In the genomic region with DNA sequence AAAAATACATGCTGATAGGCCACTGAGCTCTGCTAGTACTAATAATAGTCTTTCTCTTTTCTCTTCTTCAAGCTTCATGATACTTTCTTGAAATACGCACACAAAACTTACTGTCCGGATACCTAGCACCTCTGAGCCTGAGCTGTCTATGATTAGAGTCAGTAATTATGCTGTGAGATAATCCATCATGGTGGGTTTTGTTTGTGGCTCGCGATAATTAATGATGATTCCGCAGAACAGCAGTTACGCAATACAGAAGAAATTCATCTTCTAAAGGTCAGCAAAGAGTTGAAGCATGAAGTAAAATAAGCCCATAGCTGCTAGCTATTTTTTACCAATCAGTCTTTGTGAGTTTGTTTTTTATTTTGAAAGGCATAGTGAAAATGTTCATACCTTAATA, we compare ENCODE assay signal across 31 cellular contexts.
"Had no signal": no experiment of that assay in that cellular context is flagged by ENCODE, and none has a peak within 500 bp of the region (broad histone marks: within the 10 kb centered on the region; RNA-seq: fewer than 3 reads in every experiment).

No MANE protein-coding gene starts in this region.

- H3K36me3 Mint-ChIP-seq: activated naive CD8-positive, alpha-beta T cell; immature natural killer cell had no signal

- H3K9me3 Mint-ChIP-seq: T-helper 1 cell treated with Interleukin-12 subunit alpha and Interleukin-12 subunit beta and Interleukin-4 antibody, amounts not matched to agents 30 μg/mL and 1 μg/mL, for 36 hours had no signal

- DNase-seq: activated CD4-positive, alpha-beta T cell treated with anti-CD3 and anti-CD28 coated beads for 48 hours; activated CD4-positive, alpha-beta T cell treated with anti-CD3 and anti-CD28 coated beads, Interleukin-2, amount 50 U/mL, for 48 hours; activated CD8-positive, alpha-beta memory T cell treated with anti-CD3 and anti-CD28 coated beads for 24 hours; activated effector memory CD4-positive, alpha-beta T cell treated with Interleukin-2 at 50 U/mL for 16 hours; activated naive CD4-positive, alpha-beta T cell treated with Interleukin-2 at 50 U/mL for 16 hours; aorta; body of pancreas; dermis blood vessel endothelial cell; effector CD4-positive, alpha-beta T cell; head of caudate nucleus; hippocampal formation; immature natural killer cell; left ventricle myocardium inferior; mesendoderm; nucleus accumbens; right cardiac atrium; spleen; stimulated activated naive CD4-positive, alpha-beta T cell; SW 1271; T-helper 9 cell; testis; trophoblast cell; uterus had no signal

- ATAC-seq: body of pancreas, right cardiac atrium had no signal

- H3K4me1 Mint-ChIP-seq: immature natural killer cell had no signal

- H3K9me3 ChIP-seq: body of pancreas, left ventricle myocardium inferior, spleen, testis, uterus had no signal

- FAIRE-seq: colon, endometrium, TTC549 had no signal

- H3K4me3 Mint-ChIP-seq: activated naive CD8-positive, alpha-beta T cell; immature natural killer cell; T-helper 1 cell treated with Interleukin-12 subunit alpha and Interleukin-12 subunit beta and Interleukin-4 antibody, amounts not matched to agents 30 μg/mL and 1 μg/mL, for 36 hours had no signal

- H3K27me3 Mint-ChIP-seq: activated naive CD8-positive, alpha-beta T cell had no signal

- H3K27me3 ChIP-seq: body of pancreas, spleen, testis, uterus had no signal

- H3K27ac Mint-ChIP-seq: activated naive CD8-positive, alpha-beta T cell; immature natural killer cell; T-helper 1 cell treated with Interleukin-12 subunit alpha and Interleukin-12 subunit beta and Interleukin-4 antibody, amounts not matched to agents 30 μg/mL and 1 μg/mL, for 36 hours had no signal

- H3K36me3 ChIP-seq: left ventricle myocardium inferior, spleen, uterus had no signal

- H3K4me1 ChIP-seq: body of pancreas, left ventricle myocardium inferior, parathyroid adenoma, spleen, testis, uterus had no signal

- H3K4me3 ChIP-seq: body of pancreas, left ventricle myocardium inferior, lung, spleen, testis, uterus had no signal

- H3K27ac ChIP-seq: body of pancreas, left ventricle myocardium inferior, parathyroid adenoma, spleen, testis, uterus, VCaP had no signal
